8 cellular contexts compared by ENCODE assay signal in genomic region chr15:92845109-92845508, GRCh38. TPM values are rescaled to one million over a fixed set of nuclear protein-coding genes. Genes with fewer than 3 reads are reported as not detected.
DNase-seq lines count a peak whose midpoint lies in the region; ATAC-seq and TF ChIP-seq lines count a peak whose summit lies in the region.

No MANE protein-coding gene starts in this region.

- peak overlapping the region; percentile 82 for H3K27ac Mint-ChIP-seq in stimulated activated naive CD8-positive, alpha-beta T cell treated with anti-CD3 and anti-CD28 coated beads, Interleukin-15, Interleukin-2, amounts not matched to agents 100 ng/mL and 50 ng/mL, for 24 hours

- H3K4me1 Mint-ChIP-seq in stimulated activated naive CD8-positive, alpha-beta T cell treated with anti-CD3 and anti-CD28 coated beads, Interleukin-15, Interleukin-2, amounts not matched to agents 100 ng/mL and 50 ng/mL, for 24 hours (ENCODE audit: low read depth): peaks cover 74% of the 10 kb centered on the region

- DNase-seq in stimulated activated naive CD8-positive, alpha-beta T cell treated with anti-CD3 and anti-CD28 coated beads, Interleukin-15, Interleukin-2, amounts not matched to agents 100 U/mL and 50 U/mL, for 24 hours: no peak
- DNase-seq in SIG-M5 (lab: John Stamatoyannopoulos, UW) (peak; percentile 56), fibroblast of mammary gland (ENCODE audit: low read depth) (peak; percentile 64), ureter (ENCODE audit: low spot score) (no peak)
- no peak for DNase-seq in stimulated activated CD4-positive, alpha-beta T cell treated with anti-CD3 and anti-CD28 coated beads, Interleukin-4, amount 100 ng/mL, for 4 hours

- no peak for TF ChIP-seq CTCF in fibroblast of mammary gland (conservative IDR thresholded peaks at IDR 0.05; ENCODE audit: control insufficient read depth, insufficient read depth, low read depth, low read length)

- H3K36me3 Mint-ChIP-seq in stimulated activated naive CD8-positive, alpha-beta T cell treated with anti-CD3 and anti-CD28 coated beads, Interleukin-15, Interleukin-2, amounts not matched to agents 100 ng/mL and 50 ng/mL, for 24 hours (ENCODE audit: low read depth): peaks cover 2% of the 10 kb centered on the region

- no peaks in the 10 kb centered on the region for H3K27me3 Mint-ChIP-seq in stimulated activated naive CD8-positive, alpha-beta T cell treated with anti-CD3 and anti-CD28 coated beads, Interleukin-15, Interleukin-2, amounts not matched to agents 100 ng/mL and 50 ng/mL, for 24 hours

- no peak for ATAC-seq in stimulated activated naive CD8-positive, alpha-beta T cell treated with anti-CD3 and anti-CD28 coated beads, Interleukin-15, Interleukin-2, amounts not matched to agents 100 U/mL and 50 U/mL, for 24 hours
- peak; percentile 66 for ATAC-seq in HG03175 (IDR thresholded peaks at IDR 0.05; ENCODE audit: unreplicated experiment)

- no peak overlapping the region for H3K4me3 ChIP-seq in fibroblast of mammary gland (ENCODE audit: control insufficient read depth, low read depth, low read length)
- peak overlapping the region; percentile 38 for H3K4me3 ChIP-seq in rectal smooth muscle tissue (ENCODE audit: low read length)

- no peaks in the 10 kb centered on the region for H3K36me3 ChIP-seq in rectal smooth muscle tissue (ENCODE audit: control insufficient read depth, insufficient read depth, low read length)

- no peak overlapping the region for H3K9ac ChIP-seq in rectal smooth muscle tissue (ENCODE audit: low read length)

- no peaks in the 10 kb centered on the region for H3K4me1 ChIP-seq in rectal smooth muscle tissue (ENCODE audit: control insufficient read depth, insufficient read depth, low read length)

- peak overlapping the region; percentile 56 for H3K4me3 Mint-ChIP-seq in stimulated activated naive CD8-positive, alpha-beta T cell treated with anti-CD3 and anti-CD28 coated beads, Interleukin-15, Interleukin-2, amounts not matched to agents 100 ng/mL and 50 ng/mL, for 24 hours

- H3K9me3 Mint-ChIP-seq in stimulated activated naive CD8-positive, alpha-beta T cell treated with anti-CD3 and anti-CD28 coated beads, Interleukin-15, Interleukin-2, amounts not matched to agents 100 ng/mL and 50 ng/mL, for 24 hours: no peaks in the 10 kb centered on the region

- no peak overlapping the region for H3K27ac ChIP-seq in rectal smooth muscle tissue (ENCODE audit: low read depth, low read length)

- H3K27me3 ChIP-seq in rectal smooth muscle tissue (ENCODE audit: control insufficient read depth, insufficient read depth, low read length): no peaks in the 10 kb centered on the region

RNA-seq across cellular contexts. Expression of gene CHD2, which starts 55.0 kb away (rescaled TPM):
- total RNA-seq in ureter: 193 TPM

Comparison
In these comparisons a context has a peak if more than half of its experiments do, and no peak if none do; other contexts are left out.
1. DNase-seq: peak in SIG-M5 (single experiment) and fibroblast of mammary gland (single experiment); none in stimulated activated naive CD8-positive, alpha-beta T cell treated with anti-CD3 and anti-CD28 coated beads, Interleukin-15, Interleukin-2, amounts not matched to agents 100 U/mL and 50 U/mL, for 24 hours (single experiment), ureter (single experiment) and stimulated activated CD4-positive, alpha-beta T cell treated with anti-CD3 and anti-CD28 coated beads, Interleukin-4, amount 100 ng/mL, for 4 hours (0 of 2).